ENCODE assay signal across 21 cellular contexts in genomic region chr15:62253294-62253693, GRCh38.
DNase-seq lines count a peak whose midpoint lies in the region; ATAC-seq and TF ChIP-seq lines count a peak whose summit lies in the region.
"Had no signal": no experiment of that assay in that cellular context is flagged by ENCODE, and none has a peak within 500 bp of the region (broad histone marks: within the 10 kb centered on the region; RNA-seq: fewer than 3 reads in every experiment).

No MANE protein-coding gene starts in this region.

- peak; percentile 28; the same call in 1 of the 2 replicates for TF ChIP-seq RAD21 in SK-N-SH (IDR thresholded peaks at IDR 0.05; ENCODE audit: low read length)

- no peak for TF ChIP-seq CTCF in right atrium auricular region (IDR thresholded peaks at IDR 0.05)
- TF ChIP-seq CTCF in SK-N-SH (IDR thresholded peaks at IDR 0.05), result no peak
- TF ChIP-seq CTCF in epithelial cell of esophagus (IDR thresholded peaks at IDR 0.05; ENCODE audit: insufficient read depth, low read depth, low read length, missing control alignments), result no peak

- TF ChIP-seq EP300 in SK-N-SH (IDR thresholded peaks at IDR 0.05; ENCODE audit: borderline replicate concordance in 1 of 2, low read depth in 1 of 2, low read length in 1 of 2), result no peak

- H3K4me3 ChIP-seq in right atrium auricular region (no peak overlapping the region), right cardiac atrium (ENCODE audit: low read length) (no peak overlapping the region), SK-N-SH (ENCODE audit: low read depth in 2 of 2, low read length in 1 of 2) (no peak overlapping the region), epithelial cell of esophagus (ENCODE audit: low read length) (no peak overlapping the region)
- H3K4me3 ChIP-seq: left ventricle myocardium inferior, MG63, upper lobe of right lung had no signal

- H3K9me3 ChIP-seq in right atrium auricular region (no peaks in the 10 kb centered on the region), right cardiac atrium (ENCODE audit: control insufficient read depth, low read length) (no peaks in the 10 kb centered on the region), SK-N-SH (no peaks in the 10 kb centered on the region)
- H3K9me3 ChIP-seq: left ventricle myocardium inferior, MG63, upper lobe of right lung had no signal

- no peaks in the 10 kb centered on the region for H3K9me2 ChIP-seq in SK-N-SH

- H2AFZ ChIP-seq in SK-N-SH (ENCODE audit: low read depth), result no peak overlapping the region

- no peak overlapping the region for H3K4me2 ChIP-seq in SK-N-SH

- H3K36me3 ChIP-seq in right atrium auricular region (no peaks in the 10 kb centered on the region), SK-N-SH (replicated peaks in 1 of 2; ENCODE audit: control insufficient read depth in 1 of 2, insufficient read depth in 2 of 2, low read length in 1 of 2) (no peaks in the 10 kb centered on the region)
- H3K36me3 ChIP-seq: left ventricle myocardium inferior, MG63, upper lobe of right lung had no signal

- H3K4me1 ChIP-seq in right atrium auricular region (no peaks in the 10 kb centered on the region), right cardiac atrium (ENCODE audit: control insufficient read depth, insufficient read depth, low read length) (no peaks in the 10 kb centered on the region), SK-N-SH (ENCODE audit: control insufficient read depth in 1 of 2, insufficient read depth in 2 of 2, low read depth in 1 of 2, low read length in 1 of 2) (no peaks in the 10 kb centered on the region)
- H3K4me1 ChIP-seq: left ventricle myocardium inferior, upper lobe of right lung had no signal

- CTCF ChIA-PET in SK-N-SH (lab: Yijun Ruan, JAX), result interaction anchor here (0.6 to 2.9 kb wide), 31 partner anchors 9 to 489 kb away, joined by 3 to 36 read pairs (median 6); partner anchors contain the start of genes C2CD4A and VPS13C

- intact Hi-C loops in right cardiac atrium (cut with DNase I), result no loop called here

- H3F3A ChIP-seq in SK-N-SH (replicated peaks; ENCODE audit: insufficient read depth), result no peaks in the 10 kb centered on the region

- H3K79me2 ChIP-seq in SK-N-SH (ENCODE audit: insufficient read depth), result no peaks in the 10 kb centered on the region

- H3K27me3 ChIP-seq in right atrium auricular region (no peaks in the 10 kb centered on the region), right cardiac atrium (ENCODE audit: control insufficient read depth, insufficient read depth) (no peaks in the 10 kb centered on the region), SK-N-SH (ENCODE audit: insufficient read depth) (no peaks in the 10 kb centered on the region; the same call in 1 of the 2 replicates)
- H3K27me3 ChIP-seq: upper lobe of right lung had no signal

- no peak for ATAC-seq in right cardiac atrium
- no peak for ATAC-seq in GM19395 (IDR thresholded peaks at IDR 0.05; ENCODE audit: unreplicated experiment)

- DNase-seq in right atrium auricular region (ENCODE audit: low spot score) (peak; percentile 36), right cardiac atrium (no peak), SK-N-SH (no peak), epithelial cell of esophagus (ENCODE audit: low read depth) (peak; percentile 5), DMS153 treated with DMSO at 0.1 percent for 48 hours (lab: John Stamatoyannopoulos, UW; ENCODE audit: unreplicated experiment) (no peak), A172 (ENCODE audit: low spot score) (no peak), cortex of kidney (lab: John Stamatoyannopoulos, UW) (no peak)
- DNase-seq: ACHN; activated CD4-positive, alpha-beta T cell treated with anti-CD3 and anti-CD28 coated beads, Interleukin-2, amount 10 ng/mL, durations not matched to agents 7 days and 5 days; C1 segment of cervical spinal cord; H7; head of caudate nucleus; IMR-90; left ventricle myocardium inferior; MG63; NCI-H1436 treated with DMSO at 0.1 percent for 48 hours; nephron progenitor cell; posterior cingulate gyrus; T-helper 17 cell; upper lobe of right lung had no signal

- H3K27ac ChIP-seq in right atrium auricular region (no peak overlapping the region), right cardiac atrium (ENCODE audit: low read length) (no peak overlapping the region), SK-N-SH (ENCODE audit: low read depth in 2 of 2, low read length in 1 of 2) (no peak overlapping the region)
- H3K27ac ChIP-seq: left ventricle myocardium inferior, upper lobe of right lung had no signal

- WGBS in right cardiac atrium, result 81% methylated on average over 5 of the region's 5 CpGs
- WGBS in SK-N-SH (ENCODE audit: low lambda C conversion rate), result 21% methylated on average over 3 of the region's 5 CpGs

- H3K9ac ChIP-seq in SK-N-SH, result no peak overlapping the region

- H4K20me1 ChIP-seq in SK-N-SH (ENCODE audit: insufficient read depth), result no peaks in the 10 kb centered on the region

- POLR2A ChIA-PET in SK-N-SH (lab: Yijun Ruan, JAX), result no interaction called here

TF ChIP-seq in SK-N-SH, 30 proteins besides CTCF, POLR2A, EP300 and RAD21:
- no peak for TF ChIP-seq JUND (IDR thresholded peaks at IDR 0.05)
- no peak for TF ChIP-seq ELF1 (IDR thresholded peaks at IDR 0.05)
- no peak for TF ChIP-seq MXI1 (IDR thresholded peaks at IDR 0.05; ENCODE audit: low read depth, low read length)
- TF ChIP-seq, protein P1, sequence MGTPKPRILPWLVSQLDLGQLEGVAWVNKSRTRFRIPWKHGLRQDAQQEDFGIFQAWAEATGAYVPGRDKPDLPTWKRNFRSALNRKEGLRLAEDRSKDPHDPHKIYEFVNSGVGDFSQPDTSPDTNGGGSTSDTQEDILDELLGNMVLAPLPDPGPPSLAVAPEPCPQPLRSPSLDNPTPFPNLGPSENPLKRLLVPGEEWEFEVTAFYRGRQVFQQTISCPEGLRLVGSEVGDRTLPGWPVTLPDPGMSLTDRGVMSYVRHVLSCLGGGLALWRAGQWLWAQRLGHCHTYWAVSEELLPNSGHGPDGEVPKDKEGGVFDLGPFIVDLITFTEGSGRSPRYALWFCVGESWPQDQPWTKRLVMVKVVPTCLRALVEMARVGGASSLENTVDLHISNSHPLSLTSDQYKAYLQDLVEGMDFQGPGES (IDR thresholded peaks at IDR 0.05; ENCODE audit: low read depth, low read length), result no peak
- no peak for TF ChIP-seq FOSL2 (IDR thresholded peaks at IDR 0.05; ENCODE audit: borderline replicate concordance, low read depth)
- no peak for TF ChIP-seq PBX3 (IDR thresholded peaks at IDR 0.05)
- no peak for TF ChIP-seq NFIC (IDR thresholded peaks at IDR 0.05; ENCODE audit: borderline replicate concordance)

Comparison
In these comparisons a context has a peak if more than half of its experiments do, and no peak if none do; other contexts are left out.
1. DNase-seq: peak in right atrium auricular region (single experiment) and epithelial cell of esophagus (single experiment); none in right cardiac atrium (0 of 3), SK-N-SH (single experiment), DMS153 treated with DMSO at 0.1 percent for 48 hours (single experiment), A172 (single experiment) and cortex of kidney (single experiment).